ENCODE assay signal across 1 cellular context in the genomic region with DNA sequence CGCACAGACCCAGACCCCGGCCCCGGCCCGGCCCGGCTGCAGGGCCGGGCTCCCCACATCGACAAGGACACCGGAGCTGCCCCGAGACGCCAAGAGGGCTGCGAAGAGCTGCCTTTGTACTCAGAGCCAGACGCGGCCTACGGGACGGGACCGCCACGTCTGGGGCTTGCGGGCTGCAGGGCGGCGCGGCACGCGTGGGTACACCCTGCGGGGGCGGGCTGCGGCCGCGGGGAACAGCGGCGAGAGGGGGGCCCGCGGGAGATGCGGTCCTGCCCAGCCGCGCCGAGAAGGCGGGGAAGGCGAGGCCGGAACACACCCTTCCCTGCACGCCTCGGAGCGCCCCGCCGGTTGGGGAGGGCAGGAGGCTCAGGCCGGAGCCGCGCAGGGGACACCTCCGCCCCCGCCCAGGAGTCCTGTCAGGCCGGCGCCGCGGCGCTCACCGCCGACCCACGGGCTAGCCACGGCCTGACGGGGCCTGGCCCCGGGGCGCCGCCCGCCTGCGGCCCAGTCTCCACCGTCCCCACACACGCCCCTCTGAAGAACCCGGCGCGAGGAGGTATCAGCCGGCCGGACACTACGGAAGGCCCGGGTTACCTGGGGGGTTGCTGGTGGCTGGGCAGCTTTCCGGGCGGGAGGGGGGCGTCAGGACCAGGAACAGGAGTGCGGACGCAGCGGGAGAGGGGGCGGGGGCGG.
TF ChIP-seq lines count a peak whose summit lies in the region.

No MANE protein-coding gene starts in this region.

TF ChIP-seq in K562, 482 proteins besides CTCF, POLR2A, EP300 and RAD21 (continued from another document and continues in another):
- TF ChIP-seq, protein P1, sequence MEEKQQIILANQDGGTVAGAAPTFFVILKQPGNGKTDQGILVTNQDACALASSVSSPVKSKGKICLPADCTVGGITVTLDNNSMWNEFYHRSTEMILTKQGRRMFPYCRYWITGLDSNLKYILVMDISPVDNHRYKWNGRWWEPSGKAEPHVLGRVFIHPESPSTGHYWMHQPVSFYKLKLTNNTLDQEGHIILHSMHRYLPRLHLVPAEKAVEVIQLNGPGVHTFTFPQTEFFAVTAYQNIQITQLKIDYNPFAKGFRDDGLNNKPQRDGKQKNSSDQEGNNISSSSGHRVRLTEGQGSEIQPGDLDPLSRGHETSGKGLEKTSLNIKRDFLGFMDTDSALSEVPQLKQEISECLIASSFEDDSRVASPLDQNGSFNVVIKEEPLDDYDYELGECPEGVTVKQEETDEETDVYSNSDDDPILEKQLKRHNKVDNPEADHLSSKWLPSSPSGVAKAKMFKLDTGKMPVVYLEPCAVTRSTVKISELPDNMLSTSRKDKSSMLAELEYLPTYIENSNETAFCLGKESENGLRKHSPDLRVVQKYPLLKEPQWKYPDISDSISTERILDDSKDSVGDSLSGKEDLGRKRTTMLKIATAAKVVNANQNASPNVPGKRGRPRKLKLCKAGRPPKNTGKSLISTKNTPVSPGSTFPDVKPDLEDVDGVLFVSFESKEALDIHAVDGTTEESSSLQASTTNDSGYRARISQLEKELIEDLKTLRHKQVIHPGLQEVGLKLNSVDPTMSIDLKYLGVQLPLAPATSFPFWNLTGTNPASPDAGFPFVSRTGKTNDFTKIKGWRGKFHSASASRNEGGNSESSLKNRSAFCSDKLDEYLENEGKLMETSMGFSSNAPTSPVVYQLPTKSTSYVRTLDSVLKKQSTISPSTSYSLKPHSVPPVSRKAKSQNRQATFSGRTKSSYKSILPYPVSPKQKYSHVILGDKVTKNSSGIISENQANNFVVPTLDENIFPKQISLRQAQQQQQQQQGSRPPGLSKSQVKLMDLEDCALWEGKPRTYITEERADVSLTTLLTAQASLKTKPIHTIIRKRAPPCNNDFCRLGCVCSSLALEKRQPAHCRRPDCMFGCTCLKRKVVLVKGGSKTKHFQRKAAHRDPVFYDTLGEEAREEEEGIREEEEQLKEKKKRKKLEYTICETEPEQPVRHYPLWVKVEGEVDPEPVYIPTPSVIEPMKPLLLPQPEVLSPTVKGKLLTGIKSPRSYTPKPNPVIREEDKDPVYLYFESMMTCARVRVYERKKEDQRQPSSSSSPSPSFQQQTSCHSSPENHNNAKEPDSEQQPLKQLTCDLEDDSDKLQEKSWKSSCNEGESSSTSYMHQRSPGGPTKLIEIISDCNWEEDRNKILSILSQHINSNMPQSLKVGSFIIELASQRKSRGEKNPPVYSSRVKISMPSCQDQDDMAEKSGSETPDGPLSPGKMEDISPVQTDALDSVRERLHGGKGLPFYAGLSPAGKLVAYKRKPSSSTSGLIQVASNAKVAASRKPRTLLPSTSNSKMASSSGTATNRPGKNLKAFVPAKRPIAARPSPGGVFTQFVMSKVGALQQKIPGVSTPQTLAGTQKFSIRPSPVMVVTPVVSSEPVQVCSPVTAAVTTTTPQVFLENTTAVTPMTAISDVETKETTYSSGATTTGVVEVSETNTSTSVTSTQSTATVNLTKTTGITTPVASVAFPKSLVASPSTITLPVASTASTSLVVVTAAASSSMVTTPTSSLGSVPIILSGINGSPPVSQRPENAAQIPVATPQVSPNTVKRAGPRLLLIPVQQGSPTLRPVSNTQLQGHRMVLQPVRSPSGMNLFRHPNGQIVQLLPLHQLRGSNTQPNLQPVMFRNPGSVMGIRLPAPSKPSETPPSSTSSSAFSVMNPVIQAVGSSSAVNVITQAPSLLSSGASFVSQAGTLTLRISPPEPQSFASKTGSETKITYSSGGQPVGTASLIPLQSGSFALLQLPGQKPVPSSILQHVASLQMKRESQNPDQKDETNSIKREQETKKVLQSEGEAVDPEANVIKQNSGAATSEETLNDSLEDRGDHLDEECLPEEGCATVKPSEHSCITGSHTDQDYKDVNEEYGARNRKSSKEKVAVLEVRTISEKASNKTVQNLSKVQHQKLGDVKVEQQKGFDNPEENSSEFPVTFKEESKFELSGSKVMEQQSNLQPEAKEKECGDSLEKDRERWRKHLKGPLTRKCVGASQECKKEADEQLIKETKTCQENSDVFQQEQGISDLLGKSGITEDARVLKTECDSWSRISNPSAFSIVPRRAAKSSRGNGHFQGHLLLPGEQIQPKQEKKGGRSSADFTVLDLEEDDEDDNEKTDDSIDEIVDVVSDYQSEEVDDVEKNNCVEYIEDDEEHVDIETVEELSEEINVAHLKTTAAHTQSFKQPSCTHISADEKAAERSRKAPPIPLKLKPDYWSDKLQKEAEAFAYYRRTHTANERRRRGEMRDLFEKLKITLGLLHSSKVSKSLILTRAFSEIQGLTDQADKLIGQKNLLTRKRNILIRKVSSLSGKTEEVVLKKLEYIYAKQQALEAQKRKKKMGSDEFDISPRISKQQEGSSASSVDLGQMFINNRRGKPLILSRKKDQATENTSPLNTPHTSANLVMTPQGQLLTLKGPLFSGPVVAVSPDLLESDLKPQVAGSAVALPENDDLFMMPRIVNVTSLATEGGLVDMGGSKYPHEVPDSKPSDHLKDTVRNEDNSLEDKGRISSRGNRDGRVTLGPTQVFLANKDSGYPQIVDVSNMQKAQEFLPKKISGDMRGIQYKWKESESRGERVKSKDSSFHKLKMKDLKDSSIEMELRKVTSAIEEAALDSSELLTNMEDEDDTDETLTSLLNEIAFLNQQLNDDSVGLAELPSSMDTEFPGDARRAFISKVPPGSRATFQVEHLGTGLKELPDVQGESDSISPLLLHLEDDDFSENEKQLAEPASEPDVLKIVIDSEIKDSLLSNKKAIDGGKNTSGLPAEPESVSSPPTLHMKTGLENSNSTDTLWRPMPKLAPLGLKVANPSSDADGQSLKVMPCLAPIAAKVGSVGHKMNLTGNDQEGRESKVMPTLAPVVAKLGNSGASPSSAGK (IDR thresholded peaks at IDR 0.05), result no peak
- no peak for TF ChIP-seq SMARCA5 (IDR thresholded peaks at IDR 0.05)
- TF ChIP-seq, protein P2, sequence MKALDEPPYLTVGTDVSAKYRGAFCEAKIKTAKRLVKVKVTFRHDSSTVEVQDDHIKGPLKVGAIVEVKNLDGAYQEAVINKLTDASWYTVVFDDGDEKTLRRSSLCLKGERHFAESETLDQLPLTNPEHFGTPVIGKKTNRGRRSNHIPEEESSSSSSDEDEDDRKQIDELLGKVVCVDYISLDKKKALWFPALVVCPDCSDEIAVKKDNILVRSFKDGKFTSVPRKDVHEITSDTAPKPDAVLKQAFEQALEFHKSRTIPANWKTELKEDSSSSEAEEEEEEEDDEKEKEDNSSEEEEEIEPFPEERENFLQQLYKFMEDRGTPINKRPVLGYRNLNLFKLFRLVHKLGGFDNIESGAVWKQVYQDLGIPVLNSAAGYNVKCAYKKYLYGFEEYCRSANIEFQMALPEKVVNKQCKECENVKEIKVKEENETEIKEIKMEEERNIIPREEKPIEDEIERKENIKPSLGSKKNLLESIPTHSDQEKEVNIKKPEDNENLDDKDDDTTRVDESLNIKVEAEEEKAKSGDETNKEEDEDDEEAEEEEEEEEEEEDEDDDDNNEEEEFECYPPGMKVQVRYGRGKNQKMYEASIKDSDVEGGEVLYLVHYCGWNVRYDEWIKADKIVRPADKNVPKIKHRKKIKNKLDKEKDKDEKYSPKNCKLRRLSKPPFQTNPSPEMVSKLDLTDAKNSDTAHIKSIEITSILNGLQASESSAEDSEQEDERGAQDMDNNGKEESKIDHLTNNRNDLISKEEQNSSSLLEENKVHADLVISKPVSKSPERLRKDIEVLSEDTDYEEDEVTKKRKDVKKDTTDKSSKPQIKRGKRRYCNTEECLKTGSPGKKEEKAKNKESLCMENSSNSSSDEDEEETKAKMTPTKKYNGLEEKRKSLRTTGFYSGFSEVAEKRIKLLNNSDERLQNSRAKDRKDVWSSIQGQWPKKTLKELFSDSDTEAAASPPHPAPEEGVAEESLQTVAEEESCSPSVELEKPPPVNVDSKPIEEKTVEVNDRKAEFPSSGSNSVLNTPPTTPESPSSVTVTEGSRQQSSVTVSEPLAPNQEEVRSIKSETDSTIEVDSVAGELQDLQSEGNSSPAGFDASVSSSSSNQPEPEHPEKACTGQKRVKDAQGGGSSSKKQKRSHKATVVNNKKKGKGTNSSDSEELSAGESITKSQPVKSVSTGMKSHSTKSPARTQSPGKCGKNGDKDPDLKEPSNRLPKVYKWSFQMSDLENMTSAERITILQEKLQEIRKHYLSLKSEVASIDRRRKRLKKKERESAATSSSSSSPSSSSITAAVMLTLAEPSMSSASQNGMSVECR (CRISPR knock-in tag; IDR thresholded peaks at IDR 0.05), result peak; percentile 86
- no peak for TF ChIP-seq TAF1 (IDR thresholded peaks at IDR 0.05; ENCODE audit: control insufficient read depth, extremely low read depth, insufficient read depth, low read length, severe bottlenecking)
- TF ChIP-seq IRF2 (CRISPR knock-in tag; IDR thresholded peaks at IDR 0.05), result no peak
- no peak for TF ChIP-seq MYBL2 (IDR thresholded peaks at IDR 0.05; ENCODE audit: low read depth)
- TF ChIP-seq MYBL2 (CRISPR knock-in tag; IDR thresholded peaks at IDR 0.05; ENCODE audit: borderline replicate concordance), result no peak
- TF ChIP-seq, protein P3, sequence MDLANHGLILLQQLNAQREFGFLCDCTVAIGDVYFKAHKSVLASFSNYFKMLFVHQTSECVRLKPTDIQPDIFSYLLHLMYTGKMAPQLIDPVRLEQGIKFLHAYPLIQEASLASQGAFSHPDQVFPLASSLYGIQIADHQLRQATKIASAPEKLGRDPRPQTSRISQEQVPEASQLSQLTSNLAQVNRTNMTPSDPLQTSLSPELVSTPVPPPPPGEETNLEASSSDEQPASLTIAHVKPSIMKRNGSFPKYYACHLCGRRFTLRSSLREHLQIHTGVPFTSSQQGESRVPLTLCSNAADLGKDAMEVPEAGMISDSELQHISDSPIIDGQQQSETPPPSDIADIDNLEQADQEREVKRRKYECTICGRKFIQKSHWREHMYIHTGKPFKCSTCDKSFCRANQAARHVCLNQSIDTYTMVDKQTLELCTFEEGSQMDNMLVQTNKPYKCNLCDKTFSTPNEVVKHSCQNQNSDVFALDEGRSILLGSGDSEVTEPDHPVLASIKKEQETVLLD (IDR thresholded peaks at IDR 0.05), result no peak
- TF ChIP-seq POLR2AphosphoS5 (IDR thresholded peaks at IDR 0.05; ENCODE audit: control insufficient read depth, insufficient read depth, low read depth, low read length), result 0 out of 2 replicates have a peak, but pooled peaks have one; percentile 17
- no peak for TF ChIP-seq SMAD2 (IDR thresholded peaks at IDR 0.05; ENCODE audit: low read depth, low read length)
- TF ChIP-seq ZFP36 (IDR thresholded peaks at IDR 0.05; ENCODE audit: low read depth, low read length, partially characterized antibody), result no peak
- TF ChIP-seq ZNF354B (CRISPR knock-in tag; IDR thresholded peaks at IDR 0.05), result no peak
- peak; percentile 65 for TF ChIP-seq HMGN3 (IDR thresholded peaks at IDR 0.05; ENCODE audit: borderline replicate concordance, extremely low read depth, insufficient read length, low read depth, low read length)
- TF ChIP-seq CHD1 (IDR thresholded peaks at IDR 0.05; ENCODE audit: low read length), result peak; percentile 70
- TF ChIP-seq HNRNPLL (IDR thresholded peaks at IDR 0.05; ENCODE audit: low read depth, low read length, poor library complexity, severe bottlenecking), result peak; percentile 38
- no peak for TF ChIP-seq CREB1 (IDR thresholded peaks at IDR 0.05)
- no peak for TF ChIP-seq CREB1 (CRISPR knock-in tag; IDR thresholded peaks at IDR 0.05)
- TF ChIP-seq TCFL5 (CRISPR knock-in tag; conservative IDR thresholded peaks at IDR 0.05), result no peak
- TF ChIP-seq PTTG1 (tag; IDR thresholded peaks at IDR 0.05; ENCODE audit: low read depth), result no peak
- no peak for TF ChIP-seq SMARCB1 (IDR thresholded peaks at IDR 0.05; ENCODE audit: insufficient read length, low read depth)
- TF ChIP-seq HDGF (IDR thresholded peaks at IDR 0.05), result no peak
- TF ChIP-seq SMAD1 (IDR thresholded peaks at IDR 0.05; ENCODE audit: low read depth, low read length, partially characterized antibody), result peak; percentile 8
- TF ChIP-seq L3MBTL2 (IDR thresholded peaks at IDR 0.05), result peak; percentile 11; the same call in 1 of the 2 replicates
- TF ChIP-seq NONO (IDR thresholded peaks at IDR 0.05; ENCODE audit: low read depth in 2 of 2, low read length in 1 of 2), result 0 out of 4 replicates have a peak, but pooled peaks of 1 of the 2 experiments have one; percentile 22
- no peak for TF ChIP-seq HLTF (IDR thresholded peaks at IDR 0.05)
- peak; percentile 30; the same call in 1 of the 2 replicates for TF ChIP-seq MTA3 (IDR thresholded peaks at IDR 0.05; ENCODE audit: borderline replicate concordance)
- peak; percentile 9; the same call in 1 of the 2 replicates for TF ChIP-seq KLF13 (tag; IDR thresholded peaks at IDR 0.05; ENCODE audit: borderline replicate concordance, low read depth)
- TF ChIP-seq SIN3B (IDR thresholded peaks at IDR 0.05; ENCODE audit: low read depth), result 0 out of 2 replicates have a peak, but pooled peaks have one; percentile 17
- TF ChIP-seq, protein P4, sequence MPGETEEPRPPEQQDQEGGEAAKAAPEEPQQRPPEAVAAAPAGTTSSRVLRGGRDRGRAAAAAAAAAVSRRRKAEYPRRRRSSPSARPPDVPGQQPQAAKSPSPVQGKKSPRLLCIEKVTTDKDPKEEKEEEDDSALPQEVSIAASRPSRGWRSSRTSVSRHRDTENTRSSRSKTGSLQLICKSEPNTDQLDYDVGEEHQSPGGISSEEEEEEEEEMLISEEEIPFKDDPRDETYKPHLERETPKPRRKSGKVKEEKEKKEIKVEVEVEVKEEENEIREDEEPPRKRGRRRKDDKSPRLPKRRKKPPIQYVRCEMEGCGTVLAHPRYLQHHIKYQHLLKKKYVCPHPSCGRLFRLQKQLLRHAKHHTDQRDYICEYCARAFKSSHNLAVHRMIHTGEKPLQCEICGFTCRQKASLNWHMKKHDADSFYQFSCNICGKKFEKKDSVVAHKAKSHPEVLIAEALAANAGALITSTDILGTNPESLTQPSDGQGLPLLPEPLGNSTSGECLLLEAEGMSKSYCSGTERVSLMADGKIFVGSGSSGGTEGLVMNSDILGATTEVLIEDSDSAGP (CRISPR knock-in tag; IDR thresholded peaks at IDR 0.05), result no peak
- peak in 1 of 2 experiments; percentile 83; a peak in 2 of 4 replicates for TF ChIP-seq MAZ (CRISPR knock-in tag; conservative IDR thresholded peaks at IDR 0.05 in 1 of 2, IDR thresholded peaks at IDR 0.05 in 1 of 2)
- TF ChIP-seq SIN3A (IDR thresholded peaks at IDR 0.05; ENCODE audit: borderline replicate concordance in 2 of 2, control insufficient read depth in 1 of 2, low read depth in 2 of 2, low read length in 2 of 2), result peak in 1 of 2 experiments; percentile 80; a peak in 2 of 4 replicates
- TF ChIP-seq KLF6 (CRISPR knock-in tag; IDR thresholded peaks at IDR 0.05; ENCODE audit: borderline replicate concordance), result no peak
- no peak for TF ChIP-seq NR2C1 (IDR thresholded peaks at IDR 0.05)
- no peak for TF ChIP-seq NR2C1 (tag; IDR thresholded peaks at IDR 0.05)
- no peak for TF ChIP-seq POLR2H (tag; IDR thresholded peaks at IDR 0.05; ENCODE audit: low read depth)
- no peak for TF ChIP-seq SRSF9 (IDR thresholded peaks at IDR 0.05; ENCODE audit: borderline replicate concordance, low read depth, low read length)
- TF ChIP-seq ELF1 (tag; IDR thresholded peaks at IDR 0.05), result no peak
- TF ChIP-seq, protein P5, sequence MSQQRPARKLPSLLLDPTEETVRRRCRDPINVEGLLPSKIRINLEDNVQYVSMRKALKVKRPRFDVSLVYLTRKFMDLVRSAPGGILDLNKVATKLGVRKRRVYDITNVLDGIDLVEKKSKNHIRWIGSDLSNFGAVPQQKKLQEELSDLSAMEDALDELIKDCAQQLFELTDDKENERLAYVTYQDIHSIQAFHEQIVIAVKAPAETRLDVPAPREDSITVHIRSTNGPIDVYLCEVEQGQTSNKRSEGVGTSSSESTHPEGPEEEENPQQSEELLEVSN (IDR thresholded peaks at IDR 0.05; ENCODE audit: borderline replicate concordance in 1 of 2, extremely low read depth in 1 of 2, insufficient read depth in 1 of 2, insufficient read length in 1 of 2, low read depth in 1 of 2, low read length in 1 of 2, poor library complexity in 1 of 2, severe bottlenecking in 1 of 2), result peak in 1 of 2 experiments; percentile 9
- no peak for TF ChIP-seq TAL1 (IDR thresholded peaks at IDR 0.05)
- TF ChIP-seq ZNF408 (CRISPR knock-in tag; IDR thresholded peaks at IDR 0.05; ENCODE audit: low read depth), result no peak
- peak; percentile 83 for TF ChIP-seq RBFOX2 (IDR thresholded peaks at IDR 0.05; ENCODE audit: low read depth, low read length)
- TF ChIP-seq ARNT (IDR thresholded peaks at IDR 0.05), result no peak
- 0 out of 2 replicates have a peak, but pooled peaks have one; percentile 17 for TF ChIP-seq GTF2A2 (tag; IDR thresholded peaks at IDR 0.05)
